13 cellular contexts compared by ENCODE assay signal in genomic region chr18:8140841-8141501, GRCh38.
DNase-seq lines count a peak whose midpoint lies in the region; ATAC-seq lines count a peak whose summit lies in the region.
"Had no signal": no experiment of that assay in that cellular context is flagged by ENCODE, and none has a peak within 500 bp of the region (broad histone marks: within the 10 kb centered on the region; RNA-seq: fewer than 3 reads in every experiment).

No MANE protein-coding gene starts in this region.

- no peaks in the 10 kb centered on the region for H3K79me1 ChIP-seq in neuronal stem cell (ENCODE audit: low read depth, low read length)

- peaks cover 3 to 4% of the 10 kb centered on the region in 2 donors for H3K9me3 Mint-ChIP-seq in stimulated activated naive B cell treated with anti-CD40 and anti-IgM and Interleukin-4, amounts not matched to agents 10 μg/mL and 1 μg/mL and 100 μg/mL, for 72 hours

- no peaks in the 10 kb centered on the region for H3K4me1 Mint-ChIP-seq in stimulated activated naive B cell treated with anti-CD40 and anti-IgM and Interleukin-4, amounts not matched to agents 10 μg/mL and 1 μg/mL and 100 μg/mL, for 72 hours

- no peak overlapping the region for H3K23ac ChIP-seq in neuronal stem cell (ENCODE audit: low read depth, low read length, poor library complexity)

- no CpG with 5 or more reads among the region's 8 CpGs for WGBS in neuronal stem cell (ENCODE audit: extremely low coverage in 2 of 2, insufficient read length in 2 of 2, insufficient replicate concordance in 1 of 2), 2 donors

- no peak overlapping the region for H3K18ac ChIP-seq in neuronal stem cell (ENCODE audit: low read length)

- H2BK12ac ChIP-seq in neuronal stem cell (ENCODE audit: low read length) = no peak overlapping the region

- no peak overlapping the region for H3K4me3 Mint-ChIP-seq in stimulated activated naive B cell treated with anti-CD40 and anti-IgM and Interleukin-4, amounts not matched to agents 10 μg/mL and 1 μg/mL and 100 μg/mL, for 72 hours
- H3K4me3 Mint-ChIP-seq: nephron progenitor cell; T-helper 2 cell treated with Interferon-gamma antibody and Interleukin-4, amounts not matched to agents 5 μg/mL and 100 μg/mL, for 36 hours had no signal

- no peaks in the 10 kb centered on the region for H3K27me3 ChIP-seq in neuronal stem cell (ENCODE audit: control insufficient read depth in 3 of 3, insufficient read depth in 3 of 3, low read depth in 1 of 3, low read length in 3 of 3)

- DNase-seq in AG08396 (ENCODE audit: low spot score) = peak; percentile 39
- peak; percentile 72 for DNase-seq in NCI-H460 (ENCODE audit: extremely low read depth, low read depth)
- DNase-seq in fibroblast of gingiva (ENCODE audit: low read depth) = peak; percentile 85
- no peak for DNase-seq in neuronal stem cell (ENCODE audit: low spot score)
- no peak for DNase-seq in effector CD4-positive, alpha-beta T cell
- no peak for DNase-seq in activated CD8-positive, alpha-beta memory T cell treated with anti-CD3 and anti-CD28 coated beads, Interleukin-2, amount 50 U/mL, for 4 hours
- DNase-seq in stimulated activated naive B cell treated with anti-CD40 and anti-IgM and Interleukin-4, amounts not matched to agents 10 μg/mL and 1 μg/mL and 100 μg/mL, for 72 hours = no peak
- DNase-seq: amniotic stem cell; NCI-H1930; nephron progenitor cell; stimulated activated CD4-positive, alpha-beta T cell treated with anti-CD3 and anti-CD28 coated beads, Interleukin-1b, Interleukin-23, amount 100 ng/mL, for 48 hours had no signal

- no peak overlapping the region for H2BK120ac ChIP-seq in neuronal stem cell (ENCODE audit: low read depth, low read length)

- peaks cover 0 to 6% of the 10 kb centered on the region in 2 donors for H3K4me1 ChIP-seq in neuronal stem cell (ENCODE audit: control insufficient read depth in 2 of 2, insufficient read depth in 1 of 2, low read depth in 1 of 2, low read length in 2 of 2)

- no peaks in the 10 kb centered on the region for H3K9me3 ChIP-seq in neuronal stem cell (replicated peaks in 1 of 2; ENCODE audit: control insufficient read depth in 2 of 2, insufficient read depth in 1 of 2, low read depth in 1 of 2, low read length in 2 of 2)

- H3K9ac ChIP-seq in neuronal stem cell (ENCODE audit: low read depth, low read length, poor library complexity) = no peak overlapping the region

- no peaks in the 10 kb centered on the region for H3K36me3 Mint-ChIP-seq in stimulated activated naive B cell treated with anti-CD40 and anti-IgM and Interleukin-4, amounts not matched to agents 10 μg/mL and 1 μg/mL and 100 μg/mL, for 72 hours

- H3K4ac ChIP-seq in neuronal stem cell (ENCODE audit: low read length) = no peak overlapping the region

- no peak overlapping the region for H2BK15ac ChIP-seq in neuronal stem cell (ENCODE audit: low read length)

- H3K4me3 ChIP-seq in neuronal stem cell (ENCODE audit: low read length in 2 of 2) = no peak overlapping the region

- H2AK5ac ChIP-seq in neuronal stem cell (ENCODE audit: low read depth, low read length) = no peak overlapping the region

- H3K27me3 Mint-ChIP-seq in stimulated activated naive B cell treated with anti-CD40 and anti-IgM and Interleukin-4, amounts not matched to agents 10 μg/mL and 1 μg/mL and 100 μg/mL, for 72 hours = peaks cover 0 to 4% of the 10 kb centered on the region in 2 donors

- no peak overlapping the region for H3K27ac ChIP-seq in neuronal stem cell (replicated peaks; ENCODE audit: low read length)

- H2AFZ ChIP-seq in neuronal stem cell (ENCODE audit: low read length) = no peak overlapping the region

- H3K14ac ChIP-seq in neuronal stem cell (ENCODE audit: low read length) = no peak overlapping the region

- H3K4me2 ChIP-seq in neuronal stem cell (ENCODE audit: insufficient read depth, low read length, poor library complexity, severe bottlenecking) = no peak overlapping the region

- H3K36me3 ChIP-seq in neuronal stem cell (replicated peaks in 1 of 2; ENCODE audit: control insufficient read depth in 2 of 2, insufficient read depth in 2 of 2, low read length in 2 of 2) = no peaks in the 10 kb centered on the region

- H4K8ac ChIP-seq in neuronal stem cell (ENCODE audit: low read depth, low read length) = peak overlapping the region; percentile 32

- no peak overlapping the region for H3K27ac Mint-ChIP-seq in stimulated activated naive B cell treated with anti-CD40 and anti-IgM and Interleukin-4, amounts not matched to agents 10 μg/mL and 1 μg/mL and 100 μg/mL, for 72 hours
- H3K27ac Mint-ChIP-seq: T-helper 2 cell treated with Interferon-gamma antibody and Interleukin-4, amounts not matched to agents 5 μg/mL and 100 μg/mL, for 36 hours had no signal

- H4K91ac ChIP-seq in neuronal stem cell (ENCODE audit: low read depth, low read length, poor library complexity) = no peak overlapping the region

- ATAC-seq in HG03280 (IDR thresholded peaks at IDR 0.05; ENCODE audit: unreplicated experiment) = no peak
- no peak for ATAC-seq in stimulated activated naive B cell treated with anti-CD40 and anti-IgM and Interleukin-4, amounts not matched to agents 10 μg/mL and 1 μg/mL and 100 μg/mL, for 72 hours (replicated peaks)

- no peak overlapping the region for H2BK5ac ChIP-seq in neuronal stem cell (ENCODE audit: low read length)

Comparison
In these comparisons a context has a peak if more than half of its experiments do, and no peak if none do; other contexts are left out.
1. DNase-seq: peak in AG08396 (single experiment), NCI-H460 (single experiment) and fibroblast of gingiva (single experiment); none in neuronal stem cell (single experiment), effector CD4-positive, alpha-beta T cell (single experiment), activated CD8-positive, alpha-beta memory T cell treated with anti-CD3 and anti-CD28 coated beads, Interleukin-2, amount 50 U/mL, for 4 hours (single experiment) and stimulated activated naive B cell treated with anti-CD40 and anti-IgM and Interleukin-4, amounts not matched to agents 10 μg/mL and 1 μg/mL and 100 μg/mL, for 72 hours (single experiment).